21 cellular contexts compared by ENCODE assay signal in the genomic region with DNA sequence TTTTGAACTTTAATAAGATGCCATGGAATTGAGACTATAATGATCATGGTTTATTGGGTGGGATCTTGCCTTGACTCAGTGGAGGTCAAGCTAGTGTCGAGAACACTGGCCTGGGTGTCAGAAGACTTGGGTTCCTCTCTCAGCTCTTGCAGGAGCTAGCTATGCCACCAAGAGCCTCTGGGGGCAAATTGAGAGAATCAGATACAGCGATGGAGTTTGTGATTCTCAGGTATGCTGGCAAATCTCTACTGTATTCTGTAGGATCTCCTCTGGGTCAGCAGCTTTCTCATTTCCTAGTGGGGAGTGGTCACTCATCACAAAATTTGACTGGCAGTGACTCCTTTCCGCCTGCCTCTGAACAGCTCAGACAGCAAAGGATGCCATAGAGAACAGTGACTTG.
"Had no signal": no experiment of that assay in that cellular context is flagged by ENCODE, and none has a peak within 500 bp of the region (broad histone marks: within the 10 kb centered on the region; RNA-seq: fewer than 3 reads in every experiment).

No MANE protein-coding gene starts in this region.

- H3K36me3 Mint-ChIP-seq: activated naive CD8-positive, alpha-beta T cell treated with anti-CD3 and anti-CD28 coated beads for 36 hours; brain; immature natural killer cell had no signal

- DNase-seq: activated CD4-positive, alpha-beta T cell treated with anti-CD3 and anti-CD28 coated beads for 4 hours; activated CD8-positive, alpha-beta memory T cell treated with anti-CD3 and anti-CD28 coated beads, Interleukin-2, amount 50 U/mL, for 48 hours; activated CD8-positive, alpha-beta T cell treated with anti-CD3 and anti-CD28 coated beads, Interleukin-2, amount 10 ng/mL, durations not matched to agents 7 days and 5 days; activated gamma-delta T cell treated with Interleukin-2 at 50 U/mL for 16 hours; activated naive CD8-positive, alpha-beta T cell treated with anti-CD3 and anti-CD28 coated beads for 36 hours; activated T-cell treated with anti-CD3 and anti-CD28 coated beads, Interleukin-2, amount 50 U/mL, for 72 hours; amygdala; effector CD8-positive, alpha-beta T cell; foreskin keratinocyte; immature natural killer cell; occipital lobe; right cardiac atrium; small intestine; stimulated activated CD4-positive, alpha-beta T cell treated with anti-CD3 and anti-CD28 coated beads, Interleukin-4, amount 100 ng/mL, for 24 hours; stimulated activated naive CD4-positive, alpha-beta T cell had no signal

- H3K27ac Mint-ChIP-seq: activated CD8-positive, alpha-beta T cell treated with anti-CD3 and anti-CD28 coated beads, Interleukin-2, amount 10 ng/mL, durations not matched to agents 7 days and 5 days; activated naive CD8-positive, alpha-beta T cell treated with anti-CD3 and anti-CD28 coated beads for 36 hours; activated T-cell treated with anti-CD3 and anti-CD28 coated beads, Interleukin-2, amount 50 U/mL, for 72 hours; brain; immature natural killer cell; nephron had no signal

- H3K27me3 Mint-ChIP-seq: activated naive CD8-positive, alpha-beta T cell treated with anti-CD3 and anti-CD28 coated beads for 36 hours; brain had no signal

- H3K9me3 ChIP-seq: prostate gland, tibial nerve, vagina had no signal

- H3K4me1 Mint-ChIP-seq: activated naive CD8-positive, alpha-beta T cell treated with anti-CD3 and anti-CD28 coated beads for 36 hours; brain; central memory CD8-positive, alpha-beta T cell; immature natural killer cell; nephron had no signal

- H3K9me3 Mint-ChIP-seq: activated naive CD8-positive, alpha-beta T cell treated with anti-CD3 and anti-CD28 coated beads for 36 hours; activated T-cell treated with anti-CD3 and anti-CD28 coated beads, Interleukin-2, amount 50 U/mL, for 72 hours; brain; central memory CD8-positive, alpha-beta T cell; nephron had no signal

- H3K27me3 ChIP-seq: foreskin keratinocyte, tibial nerve, vagina had no signal

- H3K4me1 ChIP-seq: foreskin keratinocyte, prostate gland, tibial nerve, vagina had no signal

- ATAC-seq: activated CD8-positive, alpha-beta T cell treated with anti-CD3 and anti-CD28 coated beads, Interleukin-2, amount 10 ng/mL, durations not matched to agents 7 days and 5 days; activated T-cell treated with anti-CD3 and anti-CD28 coated beads, Interleukin-2, amount 50 U/mL, for 72 hours; foreskin keratinocyte; right cardiac atrium had no signal

- H3K4me3 ChIP-seq: prostate gland, tibial nerve, vagina had no signal

- H3K4me3 Mint-ChIP-seq: activated CD8-positive, alpha-beta T cell treated with anti-CD3 and anti-CD28 coated beads, Interleukin-2, amount 10 ng/mL, durations not matched to agents 7 days and 5 days; activated naive CD8-positive, alpha-beta T cell treated with anti-CD3 and anti-CD28 coated beads for 36 hours; activated T-cell treated with anti-CD3 and anti-CD28 coated beads, Interleukin-2, amount 50 U/mL, for 72 hours; brain; central memory CD8-positive, alpha-beta T cell; immature natural killer cell; nephron had no signal

- H3K36me3 ChIP-seq: prostate gland, tibial nerve, vagina had no signal

- H3K27ac ChIP-seq: foreskin keratinocyte, prostate gland, tibial nerve, vagina had no signal
